In genomic region chr18:23340661-23341060, GRCh38 we compare ENCODE assay signal across 22 cellular contexts.
DNase-seq lines count a peak whose midpoint lies in the region; ATAC-seq, FAIRE-seq and TF ChIP-seq lines count a peak whose summit lies in the region.
"Had no signal": no experiment of that assay in that cellular context is flagged by ENCODE, and none has a peak within 500 bp of the region (broad histone marks: within the 10 kb centered on the region; RNA-seq: fewer than 3 reads in every experiment).

No MANE protein-coding gene starts in this region.

- POLR2A ChIA-PET in activated CD4-positive, alpha-beta T cell treated with anti-CD3 and anti-CD28 coated beads for 36 hours (lab: Charles Lee) = no interaction called here

- TF ChIP-seq POLR2A in heart left ventricle (IDR thresholded peaks at IDR 0.05) (no peak), prostate gland (IDR thresholded peaks at IDR 0.05) (no peak), adrenal gland (IDR thresholded peaks at IDR 0.05) (no peak)

- no peaks in the 10 kb centered on the region for H3K27me3 Mint-ChIP-seq in activated CD4-positive, alpha-beta T cell treated with anti-CD3 and anti-CD28 coated beads for 36 hours
- H3K27me3 Mint-ChIP-seq in activated CD4-positive, alpha-beta T cell treated with anti-CD3 and anti-CD28 coated beads, Interleukin-2, amount 10 ng/mL, durations not matched to agents 24 days and 14 days = no peaks in the 10 kb centered on the region
- H3K27me3 Mint-ChIP-seq: dendritic cell treated with granulocyte-macrophage colony-stimulating factor and Interleukin-4, amounts not matched to agents 40 ng/mL and 50 ng/mL, for 4 days had no signal

- no peak overlapping the region for H3K4me3 Mint-ChIP-seq in activated CD4-positive, alpha-beta T cell treated with anti-CD3 and anti-CD28 coated beads for 36 hours
- no peak overlapping the region for H3K4me3 Mint-ChIP-seq in activated CD4-positive, alpha-beta T cell treated with anti-CD3 and anti-CD28 coated beads, Interleukin-2, amount 10 ng/mL, durations not matched to agents 24 days and 14 days
- H3K4me3 Mint-ChIP-seq: brain; dendritic cell treated with granulocyte-macrophage colony-stimulating factor and Interleukin-4, amounts not matched to agents 40 ng/mL and 50 ng/mL, for 4 days; stimulated activated effector memory CD8-positive, alpha-beta T cell treated with anti-CD3 and anti-CD28 coated beads, Interleukin-12 subunit alpha, Interleukin-12 subunit beta, amount 100 ng/mL, for 72 hours had no signal

- H3K4me1 Mint-ChIP-seq in activated CD4-positive, alpha-beta T cell treated with anti-CD3 and anti-CD28 coated beads for 36 hours = peaks cover 37% of the 10 kb centered on the region
- peaks cover 4% of the 10 kb centered on the region for H3K4me1 Mint-ChIP-seq in activated CD4-positive, alpha-beta T cell treated with anti-CD3 and anti-CD28 coated beads, Interleukin-2, amount 10 ng/mL, durations not matched to agents 24 days and 14 days

- ATAC-seq in activated CD4-positive, alpha-beta T cell treated with anti-CD3 and anti-CD28 coated beads for 36 hours = no peak
- peak in 3 of 4 donors; percentile 59 to 76 (median 68) for ATAC-seq in heart left ventricle
- ATAC-seq: HCT116, mucosa of descending colon had no signal

- no peak for DNase-seq in activated CD4-positive, alpha-beta T cell treated with anti-CD3 and anti-CD28 coated beads for 36 hours
- no peak for DNase-seq in activated CD4-positive, alpha-beta T cell treated with anti-CD3 and anti-CD28 coated beads, Interleukin-2, amount 10 ng/mL, durations not matched to agents 24 days and 14 days
- DNase-seq in bronchial epithelial cell (ENCODE audit: low read depth) = peak; percentile 27
- DNase-seq in heart left ventricle = no peak
- peak; percentile 84 for DNase-seq in posterior vena cava (ENCODE audit: low spot score)
- no peak for DNase-seq in prostate gland (ENCODE audit: low spot score)
- DNase-seq in effector CD4-positive, alpha-beta T cell = no peak
- DNase-seq in adrenal gland = no peak
- DNase-seq: activated naive CD4-positive, alpha-beta T cell treated with Interleukin-2 at 50 U/mL for 16 hours; C1 segment of cervical spinal cord; KG1; mucosa of descending colon; NCI-H1092; NCI-H82; Peyer's patch had no signal

- peaks cover 0 to 16% (median 2%) of the 10 kb centered on the region in 12 donors for H3K4me1 ChIP-seq in heart left ventricle
- H3K4me1 ChIP-seq in prostate gland (replicated peaks) = no peaks in the 10 kb centered on the region
- peaks cover 0 to 10% of the 10 kb centered on the region in 2 donors for H3K4me1 ChIP-seq in adrenal gland (replicated peaks in 1 of 2)
- H3K4me1 ChIP-seq: Peyer's patch had no signal

- no peaks in the 10 kb centered on the region for H3K9me3 Mint-ChIP-seq in activated CD4-positive, alpha-beta T cell treated with anti-CD3 and anti-CD28 coated beads for 36 hours (ENCODE audit: low read depth)
- H3K9me3 Mint-ChIP-seq in activated CD4-positive, alpha-beta T cell treated with anti-CD3 and anti-CD28 coated beads, Interleukin-2, amount 10 ng/mL, durations not matched to agents 24 days and 14 days = no peaks in the 10 kb centered on the region
- H3K9me3 Mint-ChIP-seq: dendritic cell treated with granulocyte-macrophage colony-stimulating factor and Interleukin-4, amounts not matched to agents 40 ng/mL and 50 ng/mL, for 4 days; stimulated activated effector memory CD8-positive, alpha-beta T cell treated with anti-CD3 and anti-CD28 coated beads, Interleukin-12 subunit alpha, Interleukin-12 subunit beta, amount 100 ng/mL, for 72 hours had no signal

- H3K27me3 ChIP-seq in bronchial epithelial cell (ENCODE audit: control insufficient read depth, insufficient read depth, low read length) (no peaks in the 10 kb centered on the region), heart left ventricle (no peaks in the 10 kb centered on the region), prostate gland (replicated peaks; ENCODE audit: insufficient read depth) (no peaks in the 10 kb centered on the region), adrenal gland (no peaks in the 10 kb centered on the region)
- H3K27me3 ChIP-seq: neutrophil, Peyer's patch, tibial nerve had no signal

- H3K4me3 ChIP-seq in bronchial epithelial cell (ENCODE audit: low read depth, low read length) (no peak overlapping the region), heart left ventricle (no peak overlapping the region), prostate gland (no peak overlapping the region), adrenal gland (no peak overlapping the region)
- H3K4me3 ChIP-seq: mucosa of descending colon, Peyer's patch, tibial nerve had no signal

- 77 to 89% (median 84%) methylated on average over 9 of the region's 9 CpGs for WGBS in heart left ventricle, 4 donors
- WGBS in prostate gland = 47% methylated on average over 9 of the region's 9 CpGs
- WGBS in adrenal gland, 4 donors = 89 to 95% (median 93%) methylated on average over 9 of the region's 9 CpGs

- no peak for TF ChIP-seq CTCF in bronchial epithelial cell (IDR thresholded peaks at IDR 0.05; ENCODE audit: insufficient read depth, low read length, severe bottlenecking)
- no peak for TF ChIP-seq CTCF in heart left ventricle (IDR thresholded peaks at IDR 0.05)
- TF ChIP-seq CTCF in prostate gland (IDR thresholded peaks at IDR 0.05) = no peak
- no peak for TF ChIP-seq CTCF in adrenal gland (IDR thresholded peaks at IDR 0.05)

- H3K36me3 ChIP-seq in bronchial epithelial cell (ENCODE audit: control insufficient read depth, insufficient read depth, low read length) (no peaks in the 10 kb centered on the region), heart left ventricle (no peaks in the 10 kb centered on the region), prostate gland (no peaks in the 10 kb centered on the region), adrenal gland (replicated peaks in 1 of 2) (no peaks in the 10 kb centered on the region)
- H3K36me3 ChIP-seq: neutrophil, Peyer's patch, tibial nerve had no signal

- H3K27ac Mint-ChIP-seq in activated CD4-positive, alpha-beta T cell treated with anti-CD3 and anti-CD28 coated beads for 36 hours = peak overlapping the region; percentile 84
- H3K27ac Mint-ChIP-seq in activated CD4-positive, alpha-beta T cell treated with anti-CD3 and anti-CD28 coated beads, Interleukin-2, amount 10 ng/mL, durations not matched to agents 24 days and 14 days = no peak overlapping the region
- H3K27ac Mint-ChIP-seq: dendritic cell treated with granulocyte-macrophage colony-stimulating factor and Interleukin-4, amounts not matched to agents 40 ng/mL and 50 ng/mL, for 4 days; stimulated activated effector memory CD8-positive, alpha-beta T cell treated with anti-CD3 and anti-CD28 coated beads, Interleukin-12 subunit alpha, Interleukin-12 subunit beta, amount 100 ng/mL, for 72 hours had no signal

- peaks cover 8% of the 10 kb centered on the region for H3K36me3 Mint-ChIP-seq in activated CD4-positive, alpha-beta T cell treated with anti-CD3 and anti-CD28 coated beads for 36 hours (ENCODE audit: low read depth)
- peaks cover 8% of the 10 kb centered on the region for H3K36me3 Mint-ChIP-seq in activated CD4-positive, alpha-beta T cell treated with anti-CD3 and anti-CD28 coated beads, Interleukin-2, amount 10 ng/mL, durations not matched to agents 24 days and 14 days (ENCODE audit: low read depth)
- H3K36me3 Mint-ChIP-seq: stimulated activated effector memory CD8-positive, alpha-beta T cell treated with anti-CD3 and anti-CD28 coated beads, Interleukin-12 subunit alpha, Interleukin-12 subunit beta, amount 100 ng/mL, for 72 hours had no signal

- no peak for FAIRE-seq in bronchial epithelial cell (lab: Jason Lieb, UNC)
- FAIRE-seq: A204.1 had no signal

- H3K27ac ChIP-seq in heart left ventricle (peak overlapping the region in 3 of 12 donors; percentile 16 to 47 (median 33)), prostate gland (no peak overlapping the region), adrenal gland (no peak overlapping the region)
- H3K27ac ChIP-seq: neutrophil, Peyer's patch had no signal

- H3K9me3 ChIP-seq in heart left ventricle = no peaks in the 10 kb centered on the region
- no peaks in the 10 kb centered on the region for H3K9me3 ChIP-seq in prostate gland
- H3K9me3 ChIP-seq in adrenal gland (replicated peaks in 1 of 3) = no peaks in the 10 kb centered on the region
- H3K9me3 ChIP-seq: mucosa of descending colon, neutrophil, Peyer's patch, tibial nerve had no signal

- CTCF ChIA-PET in activated CD4-positive, alpha-beta T cell treated with anti-CD3 and anti-CD28 coated beads for 36 hours (lab: Charles Lee) = interaction anchor here (0.6 kb wide), 1 partner anchor 69 kb away, joined by 3 read pairs; no protein-coding TSS in a partner anchor

- intact Hi-C loops in activated CD4-positive, alpha-beta T cell treated with anti-CD3 and anti-CD28 coated beads for 36 hours (cut with DNase I, micrococcal nuclease) = loop anchor here in 1 of 2 experiments (1.0 to 2.0 kb wide), 2 partner anchors 36 to 109 kb away; no protein-coding TSS in a partner anchor
- intact Hi-C loops in activated CD4-positive, alpha-beta T cell treated with anti-CD3 and anti-CD28 coated beads, Interleukin-2, amount 10 ng/mL, durations not matched to agents 24 days and 14 days (cut with micrococcal nuclease) = no loop called here
- intact Hi-C loops in heart left ventricle (cut with DNase I) = no loop called here
- intact Hi-C loops in posterior vena cava (cut with DNase I) = no loop called here
- intact Hi-C loops in prostate gland (cut with DNase I) = no loop called here
- intact Hi-C loops in adrenal gland (cut with DNase I) = no loop called here

Comparison
In these comparisons a context has a peak if more than half of its experiments do, and no peak if none do; other contexts are left out.
1. DNase-seq: peak in bronchial epithelial cell (single experiment) and posterior vena cava (single experiment); none in activated CD4-positive, alpha-beta T cell treated with anti-CD3 and anti-CD28 coated beads for 36 hours (single experiment), activated CD4-positive, alpha-beta T cell treated with anti-CD3 and anti-CD28 coated beads, Interleukin-2, amount 10 ng/mL, durations not matched to agents 24 days and 14 days (single experiment), heart left ventricle (0 of 5), prostate gland (single experiment), effector CD4-positive, alpha-beta T cell (single experiment) and adrenal gland (0 of 7).